Comparison of ENCODE assay signal across 1 cellular context in the genomic region with DNA sequence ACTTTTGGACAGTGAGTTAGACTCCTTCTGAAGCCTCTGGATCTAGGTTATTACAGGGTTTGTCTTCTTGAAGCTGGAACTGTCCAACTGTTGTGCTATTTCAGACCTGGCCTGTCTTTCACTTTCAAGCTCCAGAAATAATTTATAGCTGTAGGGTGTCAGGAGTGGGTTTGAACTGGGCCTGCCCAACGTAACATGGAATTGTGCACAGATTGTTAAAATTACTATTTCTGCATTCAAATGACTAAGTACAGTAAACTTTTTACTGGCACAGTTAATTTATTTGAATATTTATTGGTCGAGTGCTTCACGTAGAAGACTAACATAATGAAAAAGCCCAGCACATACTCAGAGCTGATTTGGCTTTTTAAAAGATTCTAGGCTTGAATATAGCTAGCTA.
TF ChIP-seq lines count a peak whose summit lies in the region.

No MANE protein-coding gene starts in this region.

TF ChIP-seq in WTC11, 78 proteins besides CTCF, POLR2A, EP300 and RAD21 (continued from another document):
- TF ChIP-seq, protein P1, sequence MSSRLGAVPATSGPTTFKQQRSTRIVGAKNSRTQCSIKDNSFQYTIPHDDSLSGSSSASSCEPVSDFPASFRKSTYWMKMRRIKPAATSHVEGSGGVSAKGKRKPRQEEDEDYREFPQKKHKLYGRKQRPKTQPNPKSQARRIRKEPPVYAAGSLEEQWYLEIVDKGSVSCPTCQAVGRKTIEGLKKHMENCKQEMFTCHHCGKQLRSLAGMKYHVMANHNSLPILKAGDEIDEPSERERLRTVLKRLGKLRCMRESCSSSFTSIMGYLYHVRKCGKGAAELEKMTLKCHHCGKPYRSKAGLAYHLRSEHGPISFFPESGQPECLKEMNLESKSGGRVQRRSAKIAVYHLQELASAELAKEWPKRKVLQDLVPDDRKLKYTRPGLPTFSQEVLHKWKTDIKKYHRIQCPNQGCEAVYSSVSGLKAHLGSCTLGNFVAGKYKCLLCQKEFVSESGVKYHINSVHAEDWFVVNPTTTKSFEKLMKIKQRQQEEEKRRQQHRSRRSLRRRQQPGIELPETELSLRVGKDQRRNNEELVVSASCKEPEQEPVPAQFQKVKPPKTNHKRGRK (CRISPR knock-in tag; IDR thresholded peaks at IDR 0.05; ENCODE audit: borderline replicate concordance), result no peak
- TF ChIP-seq, protein P2, sequence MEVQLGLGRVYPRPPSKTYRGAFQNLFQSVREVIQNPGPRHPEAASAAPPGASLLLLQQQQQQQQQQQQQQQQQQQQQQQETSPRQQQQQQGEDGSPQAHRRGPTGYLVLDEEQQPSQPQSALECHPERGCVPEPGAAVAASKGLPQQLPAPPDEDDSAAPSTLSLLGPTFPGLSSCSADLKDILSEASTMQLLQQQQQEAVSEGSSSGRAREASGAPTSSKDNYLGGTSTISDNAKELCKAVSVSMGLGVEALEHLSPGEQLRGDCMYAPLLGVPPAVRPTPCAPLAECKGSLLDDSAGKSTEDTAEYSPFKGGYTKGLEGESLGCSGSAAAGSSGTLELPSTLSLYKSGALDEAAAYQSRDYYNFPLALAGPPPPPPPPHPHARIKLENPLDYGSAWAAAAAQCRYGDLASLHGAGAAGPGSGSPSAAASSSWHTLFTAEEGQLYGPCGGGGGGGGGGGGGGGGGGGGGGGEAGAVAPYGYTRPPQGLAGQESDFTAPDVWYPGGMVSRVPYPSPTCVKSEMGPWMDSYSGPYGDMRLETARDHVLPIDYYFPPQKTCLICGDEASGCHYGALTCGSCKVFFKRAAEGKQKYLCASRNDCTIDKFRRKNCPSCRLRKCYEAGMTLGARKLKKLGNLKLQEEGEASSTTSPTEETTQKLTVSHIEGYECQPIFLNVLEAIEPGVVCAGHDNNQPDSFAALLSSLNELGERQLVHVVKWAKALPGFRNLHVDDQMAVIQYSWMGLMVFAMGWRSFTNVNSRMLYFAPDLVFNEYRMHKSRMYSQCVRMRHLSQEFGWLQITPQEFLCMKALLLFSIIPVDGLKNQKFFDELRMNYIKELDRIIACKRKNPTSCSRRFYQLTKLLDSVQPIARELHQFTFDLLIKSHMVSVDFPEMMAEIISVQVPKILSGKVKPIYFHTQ (CRISPR knock-in tag; IDR thresholded peaks at IDR 0.05), result no peak
